Comparison of ENCODE assay signal across 33 cellular contexts in genomic region chr15:72130272-72130671, GRCh38.
"Had no signal": no experiment of that assay in that cellular context is flagged by ENCODE, and none has a peak within 500 bp of the region (broad histone marks: within the 10 kb centered on the region; RNA-seq: fewer than 3 reads in every experiment).

No MANE protein-coding gene starts in this region.

- FAIRE-seq: TTC549 had no signal

- H3K36me3 ChIP-seq: brain microvascular endothelial cell, MG63, Peyer's patch, SJSA1 had no signal

- H3K4me3 ChIP-seq: MG63, Peyer's patch, SJSA1 had no signal

- H3K27me3 ChIP-seq: brain microvascular endothelial cell, MG63, Peyer's patch, SJSA1 had no signal

- H3K9me3 ChIP-seq: MG63, Peyer's patch, SJSA1, SK-N-SH had no signal

- DNase-seq: activated CD4-positive, alpha-beta T cell treated with anti-CD3 and anti-CD28 coated beads, Interleukin-2, amount 10 ng/mL, durations not matched to agents 24 days and 14 days; activated CD4-positive, alpha-beta T cell treated with anti-CD3 and anti-CD28 coated beads, Interleukin-2, amount 50 U/mL, for 4 hours; activated CD8-positive, alpha-beta T cell treated with anti-CD3 and anti-CD28 coated beads for 36 hours; activated effector memory CD4-positive, alpha-beta T cell treated with anti-CD3 and anti-CD28 coated beads, Interleukin-2, amount 50 U/mL, for 16 hours; activated naive CD4-positive, alpha-beta T cell; activated naive CD4-positive, alpha-beta T cell treated with anti-CD3 and anti-CD28 coated beads, Interleukin-2, amount 50 U/mL, for 16 hours; activated naive CD8-positive, alpha-beta T cell treated with anti-CD3 and anti-CD28 coated beads for 36 hours; activated T-cell treated with anti-CD3 and anti-CD28 coated beads, Interleukin-2, amount 50 U/mL, for 1 hour; activated T-cell treated with anti-CD3 and anti-CD28 coated beads, Interleukin-2, amount 50 U/mL, for 72 hours; amniotic stem cell; aorta; brain microvascular endothelial cell; central memory CD4-positive, alpha-beta T cell; MG63; NCI-H1048; NCI-H1105 treated with DMSO at 0.1 percent for 48 hours; NCI-H1436; NCI-H1694 treated with DMSO at 0.1 percent for 48 hours; NCI-H2029 treated with DMSO at 0.1 percent for 48 hours; NCI-H2107; NCI-H2171; NCI-H510A; NCI-H526; NCI-H748 treated with DMSO at 0.1 percent for 48 hours; NK-92 treated with Interleukin-12 subunit alpha and Interleukin-12 subunit beta, amount 100 ng/mL, for 24 hours; PC-3; Peyer's patch; RPMI8226; SHP77 treated with DMSO at 0.1 percent for 48 hours; SK-N-SH had no signal

- H3K27ac ChIP-seq: brain microvascular endothelial cell, Peyer's patch, SJSA1 had no signal

- H3K9ac ChIP-seq: SK-N-SH had no signal

- H3K4me1 ChIP-seq: Peyer's patch, SJSA1 had no signal

- ATAC-seq: activated CD8-positive, alpha-beta T cell treated with anti-CD3 and anti-CD28 coated beads for 36 hours; activated T-cell treated with anti-CD3 and anti-CD28 coated beads, Interleukin-2, amount 50 U/mL, for 72 hours; activated T-helper 17 cell treated with anti-CD3 and anti-CD28 coated beads, Interleukin-2, amount 50 U/mL, for 72 hours; PC-3 had no signal

- H3K4me2 ChIP-seq: SK-N-SH had no signal
